In genomic region chr15:22780267-22780666, GRCh38 we compare ENCODE assay signal across 12 cellular contexts. TPM values are rescaled to one million over a fixed set of nuclear protein-coding genes. Genes with fewer than 3 reads are reported as not detected.
DNase-seq lines count a peak whose midpoint lies in the region; ATAC-seq and TF ChIP-seq lines count a peak whose summit lies in the region.
"Had no signal": no experiment of that assay in that cellular context is flagged by ENCODE, and none has a peak within 500 bp of the region (broad histone marks: within the 10 kb centered on the region; RNA-seq: fewer than 3 reads in every experiment).

No MANE protein-coding gene starts in this region.

- no peak overlapping the region for H3K27ac Mint-ChIP-seq in CD4-positive, alpha-beta T cell
- H3K27ac Mint-ChIP-seq: brain, WTC11 had no signal

- no peaks in the 10 kb centered on the region for H3K27me3 ChIP-seq in mammary epithelial cell (ENCODE audit: insufficient read depth, low read length)
- H3K27me3 ChIP-seq in CD4-positive, alpha-beta T cell (ENCODE audit: control insufficient read depth, insufficient read depth, low read length): no peaks in the 10 kb centered on the region
- H3K27me3 ChIP-seq: MG63 had no signal

- no peaks in the 10 kb centered on the region for H3K36me3 Mint-ChIP-seq in CD4-positive, alpha-beta T cell (ENCODE audit: low read depth)
- H3K36me3 Mint-ChIP-seq: brain, WTC11 had no signal

- H3K4me1 ChIP-seq in mammary epithelial cell (ENCODE audit: insufficient read depth, low read length): no peaks in the 10 kb centered on the region

- no peaks in the 10 kb centered on the region for H3K9me3 Mint-ChIP-seq in CD4-positive, alpha-beta T cell
- H3K9me3 Mint-ChIP-seq: WTC11 had no signal

- intact Hi-C loops in mammary epithelial cell (cut with micrococcal nuclease): no loop called here
- intact Hi-C loops in CD4-positive, alpha-beta T cell (cut with DNase I, micrococcal nuclease): no loop called here

- 93% methylated on average over 2 of the region's 2 CpGs for WGBS in mammary epithelial cell (ENCODE audit: low coverage, missing lambda C conversion rate)

- no peaks in the 10 kb centered on the region for H3K36me3 ChIP-seq in mammary epithelial cell (ENCODE audit: insufficient read depth, low read length)
- H3K36me3 ChIP-seq: MG63 had no signal

- H3K9ac ChIP-seq in mammary epithelial cell (ENCODE audit: insufficient read depth, low read length): no peak overlapping the region

- TF ChIP-seq CTCF in mammary epithelial cell (conservative IDR thresholded peaks at IDR 0.05 in 1 of 2, IDR thresholded peaks at IDR 0.05 in 1 of 2; ENCODE audit: extremely low read depth in 1 of 2, insufficient read depth in 1 of 2, low read depth in 1 of 2, low read length in 2 of 2): no peak
- no peak for TF ChIP-seq CTCF in CD4-positive, alpha-beta T cell (IDR thresholded peaks at IDR 0.05)

- in situ Hi-C loops in mammary epithelial cell (cut with MboI; ENCODE audit: low sequenced_read_pairs in 2 of 2): no loop called here

- no TSS peak for BruUV-seq in mammary epithelial cell (replicated peaks; lab: Mats Ljungman, UMichigan)

- peak; percentile 85 for ATAC-seq in GM18511 (IDR thresholded peaks at IDR 0.05; ENCODE audit: unreplicated experiment)
- ATAC-seq in GM19463 (IDR thresholded peaks at IDR 0.05; ENCODE audit: unreplicated experiment): peak; percentile 79
- peak; percentile 71 for ATAC-seq in HG03354 (IDR thresholded peaks at IDR 0.05; ENCODE audit: poor library complexity, severe bottlenecking, unreplicated experiment)
- no peak for ATAC-seq in CD4-positive, alpha-beta T cell (ENCODE audit: poor library complexity)
- ATAC-seq: WTC11 had no signal

- POLR2A ChIA-PET in CD4-positive, alpha-beta T cell (lab: Charles Lee): no interaction called here

- CTCF ChIA-PET in mammary epithelial cell (lab: Charles Lee; ENCODE audit: low non-redundant PET): no interaction called here
- CTCF ChIA-PET in CD4-positive, alpha-beta T cell (lab: Charles Lee): no interaction called here

- H3K27me3 Mint-ChIP-seq in CD4-positive, alpha-beta T cell: no peaks in the 10 kb centered on the region
- H3K27me3 Mint-ChIP-seq: brain had no signal

- H3K79me2 ChIP-seq in mammary epithelial cell (ENCODE audit: insufficient read depth, low read length): no peaks in the 10 kb centered on the region

- no peak overlapping the region for H3K4me2 ChIP-seq in mammary epithelial cell (ENCODE audit: insufficient read depth, low read depth, low read length)
- H3K4me2 ChIP-seq: PC-9 had no signal

- DNase-seq in mammary epithelial cell (peak; percentile 61), kidney glomerular epithelial cell (lab: John Stamatoyannopoulos, UW) (no peak), EL (no peak)
- no peak for DNase-seq in central memory CD4-positive, alpha-beta T cell
- DNase-seq in CD4-positive, alpha-beta T cell: no peak
- DNase-seq: MG63, PC-9 had no signal

- no peaks in the 10 kb centered on the region for H3K9me3 ChIP-seq in mammary epithelial cell (replicated peaks; ENCODE audit: insufficient read depth, low read length)
- no peaks in the 10 kb centered on the region for H3K9me3 ChIP-seq in CD4-positive, alpha-beta T cell (ENCODE audit: control insufficient read depth, low read length)
- H3K9me3 ChIP-seq: MG63 had no signal

- H2AFZ ChIP-seq in mammary epithelial cell (ENCODE audit: low read depth, low read length): no peak overlapping the region
- H2AFZ ChIP-seq: PC-9 had no signal

- H4K20me1 ChIP-seq in mammary epithelial cell (ENCODE audit: insufficient read depth, low read length): no peaks in the 10 kb centered on the region

- no peak overlapping the region for H3K4me3 ChIP-seq in mammary epithelial cell (replicated peaks in 1 of 3; ENCODE audit: insufficient read depth in 1 of 3, low read depth in 2 of 3, low read length in 3 of 3)
- H3K4me3 ChIP-seq: MG63, PC-9 had no signal

- H3K4me3 Mint-ChIP-seq in CD4-positive, alpha-beta T cell: no peak overlapping the region
- H3K4me3 Mint-ChIP-seq: brain, WTC11 had no signal

- H3K4me1 Mint-ChIP-seq in CD4-positive, alpha-beta T cell (ENCODE audit: low read depth): no peaks in the 10 kb centered on the region
- H3K4me1 Mint-ChIP-seq: brain had no signal

- dilution Hi-C loops in mammary epithelial cell (cut with HindIII; ENCODE audit: low sequenced_read_pairs): no loop called here

- no peak overlapping the region for H3K27ac ChIP-seq in mammary epithelial cell (ENCODE audit: insufficient read depth, low read depth, low read length)
- no peak overlapping the region for H3K27ac ChIP-seq in CD4-positive, alpha-beta T cell (ENCODE audit: low read depth, low read length)
- H3K27ac ChIP-seq: PC-9 had no signal

RNA-seq across cellular contexts. Expression of gene NIPA1, which starts 6.2 kb away (rescaled TPM):
- 10 to 100 TPM; 10.8 to 14.5 TPM for total RNA-seq in mammary epithelial cell
- polyA plus RNA-seq in mammary epithelial cell: 9.3 TPM
- polyA minus RNA-seq in mammary epithelial cell: 12.9 TPM
- 1 to 10 TPM; 5.1 to 5.4 TPM for total RNA-seq in CD4-positive, alpha-beta T cell

RNA-seq across cellular contexts. Expression of gene NIPA2, which starts 58.2 kb away (rescaled TPM):
- total RNA-seq in mammary epithelial cell: 10 to 100 TPM; 58.5 to 61.9 TPM
- polyA plus RNA-seq in mammary epithelial cell: 41.3 TPM
- 72.1 TPM for polyA minus RNA-seq in mammary epithelial cell
- total RNA-seq in CD4-positive, alpha-beta T cell: 10 to 100 TPM; 33.9 to 36.7 TPM
